ENCODE assay signal across 33 cellular contexts in genomic region chr11:67230886-67231285, GRCh38.
"Had no signal": no experiment of that assay in that cellular context is flagged by ENCODE, and none has a peak within 500 bp of the region (broad histone marks: within the 10 kb centered on the region; RNA-seq: fewer than 3 reads in every experiment).

No MANE protein-coding gene starts in this region.

- DNase-seq: activated CD4-positive, alpha-beta memory T cell treated with anti-CD3 and anti-CD28 coated beads, Interleukin-2, amount 10 ng/mL, durations not matched to agents 7 days and 5 days; activated CD4-positive, alpha-beta T cell treated with anti-CD3 and anti-CD28 coated beads, Interleukin-2, amount 10 ng/mL, durations not matched to agents 24 days and 14 days; activated CD4-positive, CD25-positive, alpha-beta regulatory T cell; activated CD4-positive, CD25-positive, alpha-beta regulatory T cell treated with anti-CD3 and anti-CD28 coated beads, Interleukin-2, amount 50 U/mL, for 72 hours; activated CD8-positive, alpha-beta memory T cell treated with anti-CD3 and anti-CD28 coated beads, Interleukin-2, amount 50 U/mL, for 48 hours; activated effector memory CD4-positive, alpha-beta T cell treated with Interleukin-2 at 50 U/mL for 16 hours; activated gamma-delta T cell treated with Interleukin-2 at 50 U/mL for 16 hours; activated naive CD4-positive, alpha-beta T cell treated with Interleukin-2 at 50 U/mL for 16 hours; activated naive CD8-positive, alpha-beta T cell treated with anti-CD3 and anti-CD28 coated beads, Interleukin-2, amount 10 ng/mL, durations not matched to agents 7 days and 5 days; activated T-cell treated with anti-CD3 and anti-CD28 coated beads for 4 hours; activated T-cell treated with anti-CD3 and anti-CD28 coated beads, Interleukin-2, amount 50 U/mL, for 24 hours; central memory CD4-positive, alpha-beta T cell; cerebellar nuclear complex; colonic mucosa; effector CD8-positive, alpha-beta T cell; foreskin fibroblast; head of caudate nucleus; T-helper 1 cell; T-helper 17 cell; T1000; WERI-Rb-1 had no signal

- H3K9me3 ChIP-seq: ascending aorta, breast epithelium, colonic mucosa had no signal

- ATAC-seq: esophagus mucosa had no signal

- H3K9me3 Mint-ChIP-seq: activated CD4-positive, alpha-beta memory T cell treated with anti-CD3 and anti-CD28 coated beads, Interleukin-2, amount 10 ng/mL, durations not matched to agents 7 days and 5 days; activated CD4-positive, alpha-beta T cell treated with anti-CD3 and anti-CD28 coated beads, Interleukin-2, amount 10 ng/mL, durations not matched to agents 24 days and 14 days; activated naive CD4-positive, alpha-beta T cell treated with anti-CD3 and anti-CD28 coated beads, Interleukin-2, amount 50 U/mL, for 24 hours; activated naive CD8-positive, alpha-beta T cell treated with anti-CD3 and anti-CD28 coated beads, Interleukin-2, amount 10 ng/mL, durations not matched to agents 7 days and 5 days; activated T-cell treated with anti-CD3 and anti-CD28 coated beads, Interleukin-2, amount 50 U/mL, for 24 hours; activated T-cell treated with anti-CD3 and anti-CD28 coated beads, Interleukin-2, amount 50 U/mL, for 72 hours; brain; T-helper 2 cell treated with Interferon-gamma antibody and Interleukin-4, amounts not matched to agents 5 μg/mL and 100 μg/mL, for 36 hours had no signal

- H3K27me3 ChIP-seq: ascending aorta, breast epithelium, cardiac muscle cell, colonic mucosa had no signal

- H3K36me3 ChIP-seq: breast epithelium had no signal

- H3K4me3 Mint-ChIP-seq: activated CD4-positive, alpha-beta memory T cell treated with anti-CD3 and anti-CD28 coated beads, Interleukin-2, amount 10 ng/mL, durations not matched to agents 7 days and 5 days; activated CD4-positive, alpha-beta T cell treated with anti-CD3 and anti-CD28 coated beads for 36 hours; activated CD4-positive, alpha-beta T cell treated with anti-CD3 and anti-CD28 coated beads, Interleukin-2, amount 10 ng/mL, durations not matched to agents 24 days and 14 days; activated naive CD4-positive, alpha-beta T cell treated with anti-CD3 and anti-CD28 coated beads, Interleukin-2, amount 50 U/mL, for 24 hours; activated naive CD8-positive, alpha-beta T cell treated with anti-CD3 and anti-CD28 coated beads, Interleukin-2, amount 10 ng/mL, durations not matched to agents 7 days and 5 days; activated T-cell treated with anti-CD3 and anti-CD28 coated beads, Interleukin-2, amount 50 U/mL, for 24 hours; activated T-cell treated with anti-CD3 and anti-CD28 coated beads, Interleukin-2, amount 50 U/mL, for 72 hours; brain; T-helper 17 cell; T-helper 2 cell treated with Interferon-gamma antibody and Interleukin-4, amounts not matched to agents 5 μg/mL and 100 μg/mL, for 36 hours had no signal

- H3K27ac Mint-ChIP-seq: activated CD4-positive, alpha-beta T cell treated with anti-CD3 and anti-CD28 coated beads for 36 hours; activated T-cell treated with anti-CD3 and anti-CD28 coated beads, Interleukin-2, amount 50 U/mL, for 24 hours; brain; T-helper 2 cell treated with Interferon-gamma antibody and Interleukin-4, amounts not matched to agents 5 μg/mL and 100 μg/mL, for 36 hours had no signal

- H3K4me3 ChIP-seq: ascending aorta, breast epithelium, cardiac muscle cell, colonic mucosa had no signal

- FAIRE-seq: endometrium, endothelial cell of umbilical vein, frontal cortex had no signal

- H3K4me1 Mint-ChIP-seq: brain had no signal

- H3K27me3 Mint-ChIP-seq: activated CD4-positive, alpha-beta memory T cell treated with anti-CD3 and anti-CD28 coated beads, Interleukin-2, amount 10 ng/mL, durations not matched to agents 7 days and 5 days; activated CD4-positive, alpha-beta T cell treated with anti-CD3 and anti-CD28 coated beads for 36 hours; activated CD4-positive, alpha-beta T cell treated with anti-CD3 and anti-CD28 coated beads, Interleukin-2, amount 10 ng/mL, durations not matched to agents 24 days and 14 days; activated naive CD4-positive, alpha-beta T cell treated with anti-CD3 and anti-CD28 coated beads, Interleukin-2, amount 50 U/mL, for 24 hours; activated naive CD8-positive, alpha-beta T cell treated with anti-CD3 and anti-CD28 coated beads, Interleukin-2, amount 10 ng/mL, durations not matched to agents 7 days and 5 days; activated T-cell treated with anti-CD3 and anti-CD28 coated beads, Interleukin-2, amount 50 U/mL, for 24 hours; brain; T-helper 17 cell had no signal

- H3K27ac ChIP-seq: ascending aorta, breast epithelium, cardiac muscle cell, colonic mucosa, WERI-Rb-1 had no signal

- H3K4me1 ChIP-seq: ascending aorta, breast epithelium, colonic mucosa had no signal
